Comparison of ENCODE assay signal across 8 cellular contexts in genomic region chr11:8338138-8338537, GRCh38.
DNase-seq lines count a peak whose midpoint lies in the region; ATAC-seq and TF ChIP-seq lines count a peak whose summit lies in the region.

No MANE protein-coding gene starts in this region.

- H3K9ac ChIP-seq in liver (ENCODE audit: low read depth in 1 of 2, low read length in 2 of 2) = no peak overlapping the region

- ATAC-seq in GM19351 (IDR thresholded peaks at IDR 0.05; ENCODE audit: unreplicated experiment) (peak; percentile 72), GM21723 (IDR thresholded peaks at IDR 0.05; ENCODE audit: unreplicated experiment) (no peak)

- peak in 1 of 2 experiments; percentile 55 for DNase-seq in Caco-2
- DNase-seq in NCI-H510A treated with DMSO at 0.1 percent for 48 hours (lab: John Stamatoyannopoulos, UW) = peak; percentile 4
- peak; percentile 52 for DNase-seq in brain microvascular endothelial cell
- no peak for DNase-seq in HPDE6-E6E7 (ENCODE audit: extremely low spot score)
- no peak for DNase-seq in MV-4-11 (lab: John Stamatoyannopoulos, UW)

- 47% methylated on average over 8 of the region's 8 CpGs for WGBS in liver

- H3K27me3 Mint-ChIP-seq in Caco-2 (ENCODE audit: insufficient read depth, unreplicated experiment) = no peaks in the 10 kb centered on the region

- intact Hi-C loops in Caco-2 (cut with micrococcal nuclease; ENCODE audit: unreplicated experiment) = no loop called here

- no peaks in the 10 kb centered on the region for H3K9me3 Mint-ChIP-seq in Caco-2 (ENCODE audit: unreplicated experiment)

- TF ChIP-seq CTCF in Caco-2 (IDR thresholded peaks at IDR 0.05; ENCODE audit: insufficient read depth in 1 of 2, low read depth in 1 of 2, low read length in 1 of 2, severe bottlenecking in 1 of 2, unreplicated experiment in 1 of 2) (peak; percentile 50 to 72), brain microvascular endothelial cell (IDR thresholded peaks at IDR 0.05; ENCODE audit: low read depth, low read length, missing control alignments) (peak; percentile 90), liver (IDR thresholded peaks at IDR 0.05; ENCODE audit: low read depth, low read length, missing input control) (peak; percentile 51)

- POLR2A ChIA-PET in Caco-2 (lab: Charles Lee) = no interaction called here

- H3K36me3 ChIP-seq in Caco-2 (ENCODE audit: control insufficient read depth, insufficient read depth, low read length) = no peaks in the 10 kb centered on the region
- no peaks in the 10 kb centered on the region for H3K36me3 ChIP-seq in brain microvascular endothelial cell (replicated peaks)
- no peaks in the 10 kb centered on the region for H3K36me3 ChIP-seq in liver (ENCODE audit: control insufficient read depth in 4 of 4, insufficient read depth in 3 of 4, low read depth in 1 of 4, low read length in 3 of 4)

- no peak overlapping the region for H3K27ac Mint-ChIP-seq in Caco-2 (ENCODE audit: unreplicated experiment)

- TF ChIP-seq RAD21 in liver (IDR thresholded peaks at IDR 0.05) = peak; percentile 43 to 73

- H3K9me3 ChIP-seq in Caco-2 (no peaks in the 10 kb centered on the region), liver (ENCODE audit: control insufficient read depth in 4 of 4, low read length in 3 of 4) (no peaks in the 10 kb centered on the region)

- no peaks in the 10 kb centered on the region; the same call in 1 of the 2 replicates for H3K27me3 ChIP-seq in Caco-2 (replicated peaks; ENCODE audit: control insufficient read depth, insufficient read depth, low read length)
- no peaks in the 10 kb centered on the region for H3K27me3 ChIP-seq in brain microvascular endothelial cell (replicated peaks)
- H3K27me3 ChIP-seq in liver (ENCODE audit: control insufficient read depth in 4 of 4, insufficient read depth in 4 of 4, low read length in 3 of 4) = peaks cover 0 to 3% (median 1%) of the 10 kb centered on the region in 4 donors

- CTCF ChIA-PET in Caco-2 (lab: Charles Lee) = interaction anchor here (0.6 kb wide), 1 partner anchor 32 kb away, joined by 3 read pairs; no protein-coding TSS in a partner anchor

- H3K4me1 ChIP-seq in Caco-2 (no peaks in the 10 kb centered on the region), liver (ENCODE audit: control insufficient read depth in 4 of 4, insufficient read depth in 4 of 4, low read length in 3 of 4) (no peaks in the 10 kb centered on the region)

- H3K36me3 Mint-ChIP-seq in Caco-2 (ENCODE audit: insufficient read depth, unreplicated experiment) = peaks cover 4% of the 10 kb centered on the region

- H3K4me1 Mint-ChIP-seq in Caco-2 (ENCODE audit: low read depth, unreplicated experiment) = no peaks in the 10 kb centered on the region

- H3K4me3 Mint-ChIP-seq in Caco-2 (ENCODE audit: unreplicated experiment) = no peak overlapping the region

- H3K27ac ChIP-seq in brain microvascular endothelial cell = no peak overlapping the region
- H3K27ac ChIP-seq in liver (ENCODE audit: low read depth in 1 of 2, low read length in 2 of 2) = no peak overlapping the region

- no TSS peak for BruUV-seq in Caco-2 (replicated peaks; lab: Mats Ljungman, UMichigan)

- H3K4me3 ChIP-seq in Caco-2 (ENCODE audit: low read depth, low read length) (no peak overlapping the region), brain microvascular endothelial cell (ENCODE audit: low read depth, low read length) (no peak overlapping the region), liver (ENCODE audit: low read depth in 1 of 3, low read length in 3 of 3) (no peak overlapping the region)

- in situ Hi-C loops in brain microvascular endothelial cell (cut with HindIII; ENCODE audit: low pct_ligation_motif_present, low sequenced_read_pairs) = no loop called here

TF ChIP-seq in liver, 16 proteins besides CTCF, POLR2A, EP300 and RAD21:
- no peak for TF ChIP-seq FOXA1 (IDR thresholded peaks at IDR 0.05)
- TF ChIP-seq RXRA (IDR thresholded peaks at IDR 0.05) = no peak
TF ChIP-seq in liver: peak in this region for 0.

Comparison
In these comparisons a context has a peak if more than half of its experiments do, and no peak if none do; other contexts are left out.
1. DNase-seq: peak in NCI-H510A treated with DMSO at 0.1 percent for 48 hours (single experiment) and brain microvascular endothelial cell (single experiment); none in HPDE6-E6E7 (single experiment) and MV-4-11 (single experiment).
2. Peak in every context shown above with its lines, with median percentiles within 50 percentile points of each other: CTCF ChIP-seq.